Comparison of ENCODE assay signal across 8 cellular contexts in genomic region chr22:17629167-17629489, GRCh38. TPM values are rescaled to one million over a fixed set of nuclear protein-coding genes. Genes with fewer than 3 reads are reported as not detected.
A peak's percentile ranks its signal among the peaks of the same experiment; 100 is the strongest.
DNase-seq lines count a peak whose midpoint lies in the region; ATAC-seq, FAIRE-seq and TF ChIP-seq lines count a peak whose summit lies in the region.

No MANE protein-coding gene starts in this region.

- H3K4me3 ChIP-seq in CD4-positive, alpha-beta memory T cell (ENCODE audit: low read length in 2 of 2), result peak overlapping the region; percentile 80 to 95
- H3K4me3 ChIP-seq in PC-3 (ENCODE audit: low read length) (peak overlapping the region; percentile 100), endothelial cell of umbilical vein (replicated peaks in 1 of 3; ENCODE audit: insufficient read depth in 1 of 3, low read depth in 1 of 3, low read length in 3 of 3) (peak overlapping the region; percentile 72 to 93 (median 92)), neuronal stem cell (ENCODE audit: low read length in 2 of 2) (peak overlapping the region; percentile 84 to 92)

- H2AFZ ChIP-seq in PC-3 (ENCODE audit: low read length), result peak overlapping the region; percentile 86
- H2AFZ ChIP-seq in endothelial cell of umbilical vein (ENCODE audit: low read depth, low read length), result peak overlapping the region; percentile 93
- peak overlapping the region; percentile 89 for H2AFZ ChIP-seq in neuronal stem cell (ENCODE audit: low read length)

- no peaks in the 10 kb centered on the region for H3K9me2 ChIP-seq in PC-3 (replicated peaks; ENCODE audit: low read length)

- H3K9me3 ChIP-seq in CD4-positive, alpha-beta memory T cell (ENCODE audit: control insufficient read depth in 1 of 2, low read length in 2 of 2), result no peaks in the 10 kb centered on the region
- no peaks in the 10 kb centered on the region for H3K9me3 ChIP-seq in PC-3 (ENCODE audit: low read length)
- H3K9me3 ChIP-seq in endothelial cell of umbilical vein (replicated peaks; ENCODE audit: control insufficient read depth, insufficient read depth, low read length), result no peaks in the 10 kb centered on the region
- no peaks in the 10 kb centered on the region for H3K9me3 ChIP-seq in neuronal stem cell (replicated peaks in 1 of 2; ENCODE audit: control insufficient read depth in 2 of 2, insufficient read depth in 1 of 2, low read depth in 1 of 2, low read length in 2 of 2)

- H3K9ac ChIP-seq in PC-3 (ENCODE audit: low read length) (peak overlapping the region; percentile 99), endothelial cell of umbilical vein (replicated peaks; ENCODE audit: extremely low read depth, insufficient read depth, low read length) (peak overlapping the region; percentile 99), neuronal stem cell (ENCODE audit: low read depth, low read length, poor library complexity) (no peak overlapping the region)

- H3K4me2 ChIP-seq in PC-3 (ENCODE audit: low read length) (peak overlapping the region; percentile 80), endothelial cell of umbilical vein (ENCODE audit: insufficient read depth, low read length) (peak overlapping the region; percentile 98), neuronal stem cell (ENCODE audit: insufficient read depth, low read length, poor library complexity, severe bottlenecking) (peak overlapping the region; percentile 45)

- no peak overlapping the region for H3K14ac ChIP-seq in neuronal stem cell (ENCODE audit: low read length)

- H2BK120ac ChIP-seq in neuronal stem cell (ENCODE audit: low read depth, low read length), result no peak overlapping the region

- H2BK12ac ChIP-seq in neuronal stem cell (ENCODE audit: low read length), result no peak overlapping the region

- TF ChIP-seq CTCF in PC-3 (conservative IDR thresholded peaks at IDR 0.05; ENCODE audit: low read depth, low read length) (no peak), endothelial cell of umbilical vein (IDR thresholded peaks at IDR 0.05; ENCODE audit: extremely low read depth in 1 of 2, insufficient read depth in 1 of 2, low read depth in 1 of 2, low read length in 2 of 2) (no peak)

- H4K8ac ChIP-seq in neuronal stem cell (ENCODE audit: low read depth, low read length), result no peak overlapping the region

- POLR2A ChIA-PET in CD4-positive, alpha-beta memory T cell (lab: Charles Lee; ENCODE audit: partially characterized antibody), result interaction anchor here (4.0 kb wide), 1 partner anchor 10 kb away, joined by 13 read pairs; the partner anchor contains the start of gene BCL2L13
- POLR2A ChIA-PET in PC-3 (lab: Charles Lee; ENCODE audit: unreplicated experiment), result no interaction called here
- POLR2A ChIA-PET in endothelial cell of umbilical vein (lab: Charles Lee), result no interaction called here

- H4K20me1 ChIP-seq in PC-3 (ENCODE audit: low read length), result no peaks in the 10 kb centered on the region
- H4K20me1 ChIP-seq in endothelial cell of umbilical vein (replicated peaks; ENCODE audit: control insufficient read depth, extremely low read depth, insufficient read depth, low read length), result peaks cover 3% of the 10 kb centered on the region

- peaks cover 44% of the 10 kb centered on the region for H3K4me1 ChIP-seq in CD4-positive, alpha-beta memory T cell (ENCODE audit: insufficient read depth, low read length)
- H3K4me1 ChIP-seq in PC-3 (ENCODE audit: insufficient read depth, low read length) (peaks cover 28% of the 10 kb centered on the region), endothelial cell of umbilical vein (ENCODE audit: control insufficient read depth, extremely low read depth, insufficient read depth, low read length) (peaks cover 8% of the 10 kb centered on the region), neuronal stem cell (ENCODE audit: control insufficient read depth in 2 of 2, insufficient read depth in 1 of 2, low read depth in 1 of 2, low read length in 2 of 2) (peaks cover 0 to 2% of the 10 kb centered on the region in 2 donors)

- no peaks in the 10 kb centered on the region for H3K27me3 Mint-ChIP-seq in CD4-positive, alpha-beta memory T cell

- TSS peak; percentile 89 for BruUV-seq in PC-3 (replicated peaks; lab: Mats Ljungman, UMichigan)
- BruUV-seq in endothelial cell of umbilical vein (replicated peaks; lab: Mats Ljungman, UMichigan), result TSS peak; percentile 89

- no CpG with 5 or more reads among the region's 1 CpG for WGBS in neuronal stem cell (ENCODE audit: extremely low coverage in 2 of 2, insufficient read length in 2 of 2, insufficient replicate concordance in 1 of 2), 2 donors

- H3K4me1 Mint-ChIP-seq in CD4-positive, alpha-beta memory T cell, result peaks cover 7 to 39% (median 21%) of the 10 kb centered on the region in 4 donors

- peaks cover 0 to 1% (median 0%) of the 10 kb centered on the region in 8 donors for H3K9me3 Mint-ChIP-seq in CD4-positive, alpha-beta memory T cell

- peaks cover 48% of the 10 kb centered on the region for H3K79me2 ChIP-seq in PC-3 (ENCODE audit: low read length)
- H3K79me2 ChIP-seq in endothelial cell of umbilical vein (ENCODE audit: control insufficient read depth, insufficient read depth, low read length), result peaks cover 35% of the 10 kb centered on the region

- peaks cover 4% of the 10 kb centered on the region for H3F3A ChIP-seq in PC-3 (ENCODE audit: low read length, unreplicated experiment)

- ATAC-seq in PC-3, result no peak
- ATAC-seq in GM21526 (IDR thresholded peaks at IDR 0.05; ENCODE audit: low FRiP score, unreplicated experiment), result no peak

- H3K36me3 Mint-ChIP-seq in CD4-positive, alpha-beta memory T cell, result peaks cover 0 to 20% of the 10 kb centered on the region in 2 donors

- H3K27me3 ChIP-seq in CD4-positive, alpha-beta memory T cell (ENCODE audit: insufficient read depth, low read length), result no peaks in the 10 kb centered on the region
- no peaks in the 10 kb centered on the region for H3K27me3 ChIP-seq in PC-3 (ENCODE audit: low read length)
- no peaks in the 10 kb centered on the region for H3K27me3 ChIP-seq in endothelial cell of umbilical vein (ENCODE audit: control insufficient read depth in 2 of 2, insufficient read depth in 2 of 2, low read length in 2 of 2)
- H3K27me3 ChIP-seq in neuronal stem cell (ENCODE audit: control insufficient read depth in 3 of 3, insufficient read depth in 3 of 3, low read depth in 1 of 3, low read length in 3 of 3), result no peaks in the 10 kb centered on the region

- no peak overlapping the region for H4K91ac ChIP-seq in neuronal stem cell (ENCODE audit: low read depth, low read length, poor library complexity)

- H3K79me1 ChIP-seq in neuronal stem cell (ENCODE audit: low read depth, low read length), result peaks cover 9% of the 10 kb centered on the region

- CTCF ChIA-PET in CD4-positive, alpha-beta memory T cell (lab: Charles Lee; ENCODE audit: partially characterized antibody), result no interaction called here
- CTCF ChIA-PET in PC-3 (lab: Charles Lee) (no interaction called here), endothelial cell of umbilical vein (lab: Charles Lee) (interaction anchor here (0.5 kb wide), 1 partner anchor 122 kb away, joined by 3 read pairs; no protein-coding TSS in a partner anchor)

- no peak overlapping the region for H3K18ac ChIP-seq in neuronal stem cell (ENCODE audit: low read length)

- dilution Hi-C loops in endothelial cell of umbilical vein (cut with MboI; ENCODE audit: extremely low pct_ligation_motif_present, low sequenced_read_pairs), result no loop called here

- peak overlapping the region; percentile 95 to 99 (median 97) for H3K4me3 Mint-ChIP-seq in CD4-positive, alpha-beta memory T cell

- peak overlapping the region; percentile 96 to 99 (median 98) for H3K27ac Mint-ChIP-seq in CD4-positive, alpha-beta memory T cell

- H3K9me1 ChIP-seq in endothelial cell of umbilical vein (replicated peaks; ENCODE audit: control insufficient read depth, extremely low read depth, insufficient read depth, low read length), result no peaks in the 10 kb centered on the region

- peaks cover 7% of the 10 kb centered on the region for H3K36me3 ChIP-seq in CD4-positive, alpha-beta memory T cell (ENCODE audit: insufficient read depth, low read length)
- H3K36me3 ChIP-seq in PC-3 (ENCODE audit: low read depth, low read length), result no peaks in the 10 kb centered on the region
- H3K36me3 ChIP-seq in endothelial cell of umbilical vein (ENCODE audit: control insufficient read depth in 2 of 2, extremely low read depth in 1 of 2, insufficient read depth in 2 of 2, low read length in 2 of 2), result no peaks in the 10 kb centered on the region
- H3K36me3 ChIP-seq in neuronal stem cell (replicated peaks in 1 of 2; ENCODE audit: control insufficient read depth in 2 of 2, insufficient read depth in 2 of 2, low read length in 2 of 2), result peaks cover 0 to 10% of the 10 kb centered on the region in 2 donors

- no peak overlapping the region for H2BK15ac ChIP-seq in neuronal stem cell (ENCODE audit: low read length)

- H2BK5ac ChIP-seq in neuronal stem cell (ENCODE audit: low read length), result no peak overlapping the region

- no peak overlapping the region for H2AK5ac ChIP-seq in neuronal stem cell (ENCODE audit: low read depth, low read length)

- peak overlapping the region; percentile 95 for H3K27ac ChIP-seq in CD4-positive, alpha-beta memory T cell (ENCODE audit: low read depth, low read length)
- H3K27ac ChIP-seq in PC-3 (ENCODE audit: low read length) (peak overlapping the region; percentile 68), endothelial cell of umbilical vein (ENCODE audit: insufficient read depth, low read depth, low read length) (peak overlapping the region; percentile 93), neuronal stem cell (replicated peaks; ENCODE audit: low read length) (peak overlapping the region; percentile 84)

- FAIRE-seq in endothelial cell of umbilical vein (lab: Jason Lieb, UNC), result no peak

- no peak for TF ChIP-seq POLR2A in endothelial cell of umbilical vein (IDR thresholded peaks at IDR 0.05; ENCODE audit: low read depth, low read length)

- no peak overlapping the region for H3K23ac ChIP-seq in neuronal stem cell (ENCODE audit: low read depth, low read length, poor library complexity)

- intact Hi-C loops in CD4-positive, alpha-beta memory T cell (cut with micrococcal nuclease), result no loop called here
- intact Hi-C loops in PC-3 (cut with micrococcal nuclease) (no loop called here), endothelial cell of umbilical vein (cut with micrococcal nuclease) (loop anchor here (2.0 kb wide), 1 partner anchor 78 kb away; no protein-coding TSS in a partner anchor)

- DNase-seq in CD4-positive, alpha-beta memory T cell, result no peak
- DNase-seq in PC-3 (no peak), endothelial cell of umbilical vein (ENCODE audit: low read depth, low spot score) (no peak), neuronal stem cell (ENCODE audit: low spot score) (no peak), cerebellum (ENCODE audit: low spot score) (no peak), NCI-H146 (lab: John Stamatoyannopoulos, UW) (no peak), SW480 (ENCODE audit: low spot score) (no peak)

- H3K4ac ChIP-seq in neuronal stem cell (ENCODE audit: low read length), result no peak overlapping the region

RNA-seq across cellular contexts. Expression of gene ATP6V1E1, which starts 0.6 kb away (rescaled TPM):
- 10 to 100 TPM; 88.0 to 88.7 TPM for total RNA-seq in CD4-positive, alpha-beta memory T cell
- polyA plus RNA-seq in CD4-positive, alpha-beta memory T cell, result 100 to 1,000 TPM; 124 to 130 TPM
- total RNA-seq in PC-3 (2014; rRNA removed) (74.6 and 89.9 TPM in 2 replicates), endothelial cell of umbilical vein (113 and 118 TPM in 2 replicates), cerebellum (62.7 TPM)
- 95.2 and 95.9 TPM in 2 replicates for polyA plus RNA-seq in endothelial cell of umbilical vein
- polyA plus RNA-seq in endothelial cell of umbilical vein (2011; cell fraction: cytosol; rRNA removed), result 93.1 and 96.2 TPM in 2 replicates
- 46.9 and 54.4 TPM in 2 replicates for polyA plus RNA-seq in endothelial cell of umbilical vein (2011; cell fraction: nucleus; rRNA removed)
- 127 and 139 TPM in 2 replicates for polyA plus RNA-seq in endothelial cell of umbilical vein (2012)
- polyA minus RNA-seq in endothelial cell of umbilical vein, result 92.8 and 96.6 TPM in 2 replicates
- 38.7 TPM for polyA minus RNA-seq in endothelial cell of umbilical vein (2011; cell fraction: cytosol; rRNA and poly(A)+ RNA removed)
- 25.4 and 34.2 TPM in 2 replicates for polyA minus RNA-seq in endothelial cell of umbilical vein (2011; cell fraction: nucleus; rRNA and poly(A)+ RNA removed)
- polyA plus RNA-seq in neuronal stem cell (2013, experiment 1 of 2), result 79.5 TPM
- 78.6 TPM for polyA plus RNA-seq in neuronal stem cell (2013, experiment 2 of 2)

RNA-seq across cellular contexts. Expression of gene BCL2L13, which starts 9.4 kb away (rescaled TPM):
- total RNA-seq in CD4-positive, alpha-beta memory T cell, result 10 to 100 TPM; 28.3 to 32.6 TPM
- 10 to 100 TPM; 33.1 to 39.2 TPM for polyA plus RNA-seq in CD4-positive, alpha-beta memory T cell
- 31.3 TPM in 2 replicates for total RNA-seq in PC-3 (2014; rRNA removed)
- 36.2 TPM in 2 replicates for total RNA-seq in endothelial cell of umbilical vein
- polyA plus RNA-seq in endothelial cell of umbilical vein, result 23.9 and 28.1 TPM in 2 replicates
- 36.8 and 39.0 TPM in 2 replicates for polyA plus RNA-seq in endothelial cell of umbilical vein (2011; cell fraction: cytosol; rRNA removed)
- polyA plus RNA-seq in endothelial cell of umbilical vein (2011; cell fraction: nucleus; rRNA removed), result 26.0 and 27.1 TPM in 2 replicates
- polyA plus RNA-seq in endothelial cell of umbilical vein (2012), result 44.9 and 48.0 TPM in 2 replicates
- 45.3 and 59.1 TPM in 2 replicates for polyA minus RNA-seq in endothelial cell of umbilical vein
- polyA minus RNA-seq in endothelial cell of umbilical vein (2011; cell fraction: cytosol; rRNA and poly(A)+ RNA removed), result 19.6 TPM
- polyA minus RNA-seq in endothelial cell of umbilical vein (2011; cell fraction: nucleus; rRNA and poly(A)+ RNA removed), result 13.9 and 18.7 TPM in 2 replicates
- polyA plus RNA-seq in neuronal stem cell (2013, experiment 1 of 2), result 23.1 TPM
- 23.5 TPM for polyA plus RNA-seq in neuronal stem cell (2013, experiment 2 of 2)
- total RNA-seq in cerebellum, result 54.0 TPM

Comparison
In these comparisons a context has a peak if more than half of its experiments do, and no peak if none do; other contexts are left out.
1. H3K4me2 ChIP-seq: peak in every context shown above with its lines; median percentile 98 in endothelial cell of umbilical vein; 80 in PC-3; 45 in neuronal stem cell.